Comparison of ENCODE assay signal across 1 cellular context in genomic region chr22:43293661-43294392, GRCh38.
TF ChIP-seq lines count a peak whose summit lies in the region.

No MANE protein-coding gene starts in this region.

TF ChIP-seq in K562, 482 proteins besides CTCF, POLR2A, EP300 and RAD21 (continued from another document):
- TF ChIP-seq ZBTB11 (CRISPR knock-in tag; IDR thresholded peaks at IDR 0.05) (peak in 1 of 3 experiments; percentile 63; a peak in 2 of 6 replicates), MAFF (IDR thresholded peaks at IDR 0.05; ENCODE audit: low read length) (peak; percentile 32; the same call in 1 of the 2 replicates)
